Comparison of ENCODE assay signal across 24 cellular contexts in the genomic region with DNA sequence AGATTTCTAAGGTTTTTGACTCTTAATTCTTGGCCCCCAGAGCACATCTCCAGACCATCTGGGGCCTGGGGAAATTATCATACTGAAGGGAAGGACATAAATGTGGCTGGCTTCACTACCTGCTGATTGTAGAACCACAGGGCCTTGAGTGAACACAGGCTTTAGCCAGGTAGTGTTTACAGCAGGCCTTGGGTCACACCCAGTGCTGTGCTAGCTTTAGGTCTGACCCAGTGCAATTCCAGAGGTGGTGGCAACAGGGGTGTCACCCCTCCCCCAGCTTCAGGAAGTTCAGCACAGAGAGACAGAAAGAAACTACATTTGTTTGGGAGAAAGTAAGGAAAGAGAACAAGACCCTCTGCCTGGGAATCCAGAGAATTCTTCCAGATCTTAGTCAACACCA. TPM values are rescaled to one million over a fixed set of nuclear protein-coding genes. Genes with fewer than 3 reads are reported as not detected.
"Had no signal": no experiment of that assay in that cellular context is flagged by ENCODE, and none has a peak within 500 bp of the region (broad histone marks: within the 10 kb centered on the region; RNA-seq: fewer than 3 reads in every experiment).

No MANE protein-coding gene starts in this region.

- H3K27ac ChIP-seq: brain microvascular endothelial cell, colonic mucosa, psoas muscle, stomach, testis, upper lobe of left lung had no signal

- H3K27ac Mint-ChIP-seq: activated CD4-positive, alpha-beta T cell treated with anti-CD3 and anti-CD28 coated beads, Interleukin-2, amount 10 ng/mL, durations not matched to agents 7 days and 5 days; activated CD8-positive, alpha-beta T cell treated with anti-CD3 and anti-CD28 coated beads, Interleukin-2, amount 10 ng/mL, durations not matched to agents 7 days and 5 days; mesothelial cell of epicardium had no signal

- H3K4me1 Mint-ChIP-seq: neural crest cell had no signal

- H3K4me3 ChIP-seq: colonic mucosa, lung, psoas muscle, stomach, testis, upper lobe of left lung had no signal

- H3K36me3 ChIP-seq: colonic mucosa had no signal

- H3K4me3 Mint-ChIP-seq: activated CD4-positive, alpha-beta T cell treated with anti-CD3 and anti-CD28 coated beads, Interleukin-2, amount 10 ng/mL, durations not matched to agents 7 days and 5 days; activated CD8-positive, alpha-beta T cell treated with anti-CD3 and anti-CD28 coated beads, Interleukin-2, amount 10 ng/mL, durations not matched to agents 7 days and 5 days; mesothelial cell of epicardium; neural crest cell had no signal

- H3K4me1 ChIP-seq: colonic mucosa, psoas muscle, testis, upper lobe of left lung had no signal

- H3K9me3 ChIP-seq: colonic mucosa, psoas muscle, stomach, testis, upper lobe of left lung had no signal

- DNase-seq: activated CD4-positive, alpha-beta T cell treated with anti-CD3 and anti-CD28 coated beads, Interleukin-2, amount 10 ng/mL, durations not matched to agents 7 days and 5 days; activated CD8-positive, alpha-beta memory T cell treated with anti-CD3 and anti-CD28 coated beads, Interleukin-2, amount 50 U/mL, for 48 hours; activated CD8-positive, alpha-beta T cell treated with anti-CD3 and anti-CD28 coated beads, Interleukin-2, amount 10 ng/mL, durations not matched to agents 7 days and 5 days; anterior cingulate cortex; brain microvascular endothelial cell; central memory CD4-positive, alpha-beta T cell; colonic mucosa; hypothalamus; psoas muscle; right cardiac atrium; stimulated activated CD4-positive, alpha-beta T cell treated with anti-CD3 and anti-CD28 coated beads, Interleukin-2, amount 100 ng/mL, for 24 hours; stomach; T1000; testis; upper lobe of left lung had no signal

- H3K27me3 ChIP-seq: brain microvascular endothelial cell, colonic mucosa, stomach, testis, upper lobe of left lung had no signal

- FAIRE-seq: endometrium, frontal cortex, keratinocyte had no signal

- ATAC-seq: activated CD4-positive, CD25-positive, alpha-beta regulatory T cell treated with anti-CD3 and anti-CD28 coated beads, Interleukin-2, amount 50 U/mL, for 24 hours; activated CD8-positive, alpha-beta T cell treated with anti-CD3 and anti-CD28 coated beads, Interleukin-2, amount 10 ng/mL, durations not matched to agents 7 days and 5 days; left lobe of liver; psoas muscle; right cardiac atrium had no signal

- H3K27me3 Mint-ChIP-seq: activated CD4-positive, alpha-beta T cell treated with anti-CD3 and anti-CD28 coated beads, Interleukin-2, amount 10 ng/mL, durations not matched to agents 7 days and 5 days had no signal

RNA-seq across cellular contexts. Expression of a gene that starts 56.8 kb away (rescaled TPM):
- total RNA-seq: activated CD8-positive, alpha-beta T cell treated with anti-CD3 and anti-CD28 coated beads, Interleukin-2, amount 10 ng/mL, durations not matched to agents 7 days and 5 days; left lobe of liver; osteocyte had no signal
- polyA plus RNA-seq: keratinocyte had no signal
